Comparison of ENCODE assay signal across 8 cellular contexts in the genomic region with DNA sequence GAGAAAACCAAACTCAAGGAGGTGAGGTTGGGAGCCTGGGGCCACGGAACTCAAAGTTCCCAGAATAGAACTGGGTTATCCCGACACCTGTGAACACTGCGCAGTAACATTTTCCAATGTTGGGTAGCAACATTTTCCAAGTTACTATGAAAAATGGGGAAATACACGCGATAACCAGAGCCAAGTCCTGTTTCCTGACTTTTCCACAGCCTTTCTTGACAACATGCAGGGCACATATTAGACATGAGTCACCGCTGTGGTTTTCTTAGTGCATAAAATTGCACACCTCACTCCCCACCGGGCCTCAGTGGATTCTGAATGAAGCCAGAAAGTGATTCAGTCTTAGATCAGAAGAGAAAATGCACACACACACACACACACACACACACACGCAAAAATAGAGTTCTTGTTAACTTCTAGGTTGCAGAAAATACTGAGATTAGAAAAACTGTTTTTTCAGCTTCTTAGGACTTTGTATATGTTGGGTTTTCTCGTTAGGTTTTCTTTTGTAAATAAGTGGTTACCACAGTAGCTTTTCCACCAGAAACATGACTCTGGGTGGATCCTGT.
DNase-seq lines count a peak whose midpoint lies in the region; ATAC-seq, FAIRE-seq and TF ChIP-seq lines count a peak whose summit lies in the region.

No MANE protein-coding gene starts in this region.

- H4K20me1 ChIP-seq in fibroblast of lung (ENCODE audit: control insufficient read depth, extremely low read depth, insufficient read depth, low read length): no peaks in the 10 kb centered on the region

- H3K36me3 ChIP-seq in fibroblast of lung (ENCODE audit: control insufficient read depth, insufficient read depth, low read length) (no peaks in the 10 kb centered on the region), small intestine (ENCODE audit: control insufficient read depth in 2 of 2, insufficient read depth in 2 of 2, low read length in 2 of 2) (no peaks in the 10 kb centered on the region)

- DNase-seq in HS-27A (ENCODE audit: low read depth) (peak; percentile 43), fibroblast of lung (ENCODE audit: low read depth in 2 of 2) (peak; percentile 91 to 100), type B pancreatic cell (ENCODE audit: extremely low spot score, unreplicated experiment) (no peak), GM19240 (ENCODE audit: insufficient read length, low spot score) (no peak), small intestine (no peak)
- peak; percentile 30 to 40 (median 31) for DNase-seq in activated CD8-positive, alpha-beta memory T cell treated with anti-CD3 and anti-CD28 coated beads for 48 hours (ENCODE audit: low read depth in 2 of 3, low spot score in 2 of 3)
- peak; percentile 61 to 62 for DNase-seq in stimulated activated CD4-positive, alpha-beta T cell treated with anti-CD3 and anti-CD28 coated beads, Interleukin-2, amount 100 ng/mL, for 48 hours

- H3K36me3 Mint-ChIP-seq in type B pancreatic cell: peaks cover 9% of the 10 kb centered on the region

- H3K4me3 Mint-ChIP-seq in type B pancreatic cell: no peak overlapping the region

- H3K4me1 ChIP-seq in fibroblast of lung (ENCODE audit: control insufficient read depth, extremely low read depth, insufficient read depth, low read length) (peaks cover 2% of the 10 kb centered on the region), small intestine (ENCODE audit: control insufficient read depth in 2 of 2, insufficient read depth in 1 of 2, low read depth in 1 of 2, low read length in 1 of 2) (peaks cover 5 to 11% of the 10 kb centered on the region in 2 donors)

- TF ChIP-seq CTCF in fibroblast of lung (conservative IDR thresholded peaks at IDR 0.05 in 1 of 2, IDR thresholded peaks at IDR 0.05 in 1 of 2; ENCODE audit: low read depth in 1 of 2, low read length in 2 of 2): no peak
- no peak for TF ChIP-seq CTCF in type B pancreatic cell (conservative IDR thresholded peaks at IDR 0.05)

- H3K27ac Mint-ChIP-seq in type B pancreatic cell: no peak overlapping the region

- no peaks in the 10 kb centered on the region for H3K27me3 Mint-ChIP-seq in type B pancreatic cell

- FAIRE-seq in small intestine (lab: Jason Lieb, UNC): no peak

- no peak overlapping the region for H3K9ac ChIP-seq in fibroblast of lung (ENCODE audit: insufficient read depth, low read length)

- H3K4me2 ChIP-seq in fibroblast of lung (ENCODE audit: extremely low read depth, insufficient read depth, low read length): no peak overlapping the region

- H3K4me3 ChIP-seq in fibroblast of lung (replicated peaks in 1 of 4; ENCODE audit: control extremely low read depth in 1 of 4, insufficient read depth in 1 of 4, low read depth in 3 of 4, low read length in 4 of 4) (no peak overlapping the region), small intestine (ENCODE audit: low read depth in 1 of 2, low read length in 2 of 2) (no peak overlapping the region)

- no peak for ATAC-seq in GM21576 (IDR thresholded peaks at IDR 0.05; ENCODE audit: unreplicated experiment)

- no peaks in the 10 kb centered on the region for H3K9me3 ChIP-seq in fibroblast of lung (ENCODE audit: control insufficient read depth, insufficient read depth, low read depth, low read length)
- no peaks in the 10 kb centered on the region for H3K9me3 ChIP-seq in small intestine (ENCODE audit: control insufficient read depth, low read depth)

- H2AFZ ChIP-seq in fibroblast of lung (ENCODE audit: low read length): no peak overlapping the region

- no peak overlapping the region for H3K27ac ChIP-seq in fibroblast of lung (ENCODE audit: insufficient read depth, low read length)
- no peak overlapping the region for H3K27ac ChIP-seq in small intestine (ENCODE audit: low read depth in 1 of 2, low read length in 1 of 2)

- WGBS in small intestine, 3 donors: 53 to 74% (median 72%) methylated on average over 9 of the region's 9 CpGs

- H3K9me3 Mint-ChIP-seq in type B pancreatic cell: no peaks in the 10 kb centered on the region

- H3K27me3 ChIP-seq in fibroblast of lung (ENCODE audit: control insufficient read depth, insufficient read depth, low read length) (peaks cover 3% of the 10 kb centered on the region), small intestine (ENCODE audit: control insufficient read depth in 2 of 2, insufficient read depth in 2 of 2, low read length in 2 of 2) (no peaks in the 10 kb centered on the region)

- peaks cover 12% of the 10 kb centered on the region for H3K4me1 Mint-ChIP-seq in type B pancreatic cell (ENCODE audit: unreplicated experiment)

- no peaks in the 10 kb centered on the region for H3K79me2 ChIP-seq in fibroblast of lung (ENCODE audit: control insufficient read depth, insufficient read depth, low read length)

Comparison
In these comparisons a context has a peak if more than half of its experiments do, and no peak if none do; other contexts are left out.
1. DNase-seq: peak in HS-27A (single experiment), activated CD8-positive, alpha-beta memory T cell treated with anti-CD3 and anti-CD28 coated beads for 48 hours (3 of 3), fibroblast of lung (2 of 2) and stimulated activated CD4-positive, alpha-beta T cell treated with anti-CD3 and anti-CD28 coated beads, Interleukin-2, amount 100 ng/mL, for 48 hours (2 of 2); none in type B pancreatic cell (single experiment), GM19240 (single experiment) and small intestine (single experiment).